In genomic region chr3:136835817-136836510, GRCh38 we compare ENCODE assay signal across 19 cellular contexts. TPM values are rescaled to one million over a fixed set of nuclear protein-coding genes. Genes with fewer than 3 reads are reported as not detected.
A peak's percentile ranks its signal among the peaks of the same experiment; 100 is the strongest.
DNase-seq lines count a peak whose midpoint lies in the region; ATAC-seq and TF ChIP-seq lines count a peak whose summit lies in the region.
"Had no signal": no experiment of that assay in that cellular context is flagged by ENCODE, and none has a peak within 500 bp of the region (broad histone marks: within the 10 kb centered on the region; RNA-seq: fewer than 3 reads in every experiment).

No MANE protein-coding gene starts in this region.

- H2BK120ac ChIP-seq in mesendoderm (ENCODE audit: low read depth, low read length), result no peak overlapping the region

- no peak overlapping the region for H2BK5ac ChIP-seq in mesendoderm (ENCODE audit: low read length)

- H3K27me3 ChIP-seq in CD8-positive, alpha-beta T cell (ENCODE audit: insufficient read depth, low read length), result no peaks in the 10 kb centered on the region
- H3K27me3 ChIP-seq in Karpas-422 (ENCODE audit: low read length) (no peaks in the 10 kb centered on the region), mesendoderm (ENCODE audit: insufficient read depth, low read length, poor library complexity) (no peaks in the 10 kb centered on the region)
- H3K27me3 ChIP-seq: BE2C, body of pancreas had no signal

- no peak overlapping the region for H3K4me3 ChIP-seq in CD8-positive, alpha-beta T cell (ENCODE audit: low read depth, low read length)
- H3K4me3 ChIP-seq in Karpas-422 (ENCODE audit: low read length) (no peak overlapping the region), mesendoderm (ENCODE audit: low read length) (no peak overlapping the region)
- H3K4me3 ChIP-seq: body of pancreas, coronary artery had no signal

- no peaks in the 10 kb centered on the region for H3K9me3 Mint-ChIP-seq in CD8-positive, alpha-beta T cell
- H3K9me3 Mint-ChIP-seq in chondrocyte (ENCODE audit: low read depth), result no peaks in the 10 kb centered on the region
- H3K9me3 Mint-ChIP-seq in WTC11, result peaks cover 9% of the 10 kb centered on the region
- H3K9me3 Mint-ChIP-seq: activated naive CD4-positive, alpha-beta T cell treated with anti-CD3 and anti-CD28 coated beads, Interleukin-2, amount 50 U/mL, for 72 hours; nephron had no signal

- no peaks in the 10 kb centered on the region for H3K4me1 ChIP-seq in CD8-positive, alpha-beta T cell (ENCODE audit: insufficient read depth, low read length)
- H3K4me1 ChIP-seq in Karpas-422 (ENCODE audit: low read length), result peaks cover 37% of the 10 kb centered on the region
- H3K4me1 ChIP-seq in mesendoderm (ENCODE audit: control insufficient read depth, low read depth, low read length), result peaks cover 11% of the 10 kb centered on the region

- H4K8ac ChIP-seq in mesendoderm (ENCODE audit: low read depth, low read length), result no peak overlapping the region

- peaks cover 16% of the 10 kb centered on the region; the same call in 1 of the 2 replicates for H4K20me1 ChIP-seq in Karpas-422 (ENCODE audit: insufficient read depth, low read depth, low read length)

- H2BK15ac ChIP-seq in mesendoderm (replicated peaks; ENCODE audit: low read depth), result no peak overlapping the region

- H3K27ac ChIP-seq in CD8-positive, alpha-beta T cell (ENCODE audit: low read depth, low read length), result no peak overlapping the region
- H3K27ac ChIP-seq in Karpas-422 (ENCODE audit: low read length) (peak overlapping the region; percentile 44; the same call in 1 of the 2 replicates), mesendoderm (ENCODE audit: low read depth, low read length) (no peak overlapping the region)
- H3K27ac ChIP-seq: body of pancreas, coronary artery had no signal

- H3K9ac ChIP-seq in Karpas-422 (ENCODE audit: low read length) (no peak overlapping the region), mesendoderm (ENCODE audit: low read length) (no peak overlapping the region)

- POLR2A ChIA-PET in CD8-positive, alpha-beta T cell (lab: Charles Lee), result no interaction called here
- POLR2A ChIA-PET in WTC11 (lab: Charles Lee), result no interaction called here

- H3K18ac ChIP-seq in mesendoderm (ENCODE audit: low read length), result peak overlapping the region; percentile 80

- H3K36me3 Mint-ChIP-seq in CD8-positive, alpha-beta T cell, result peaks cover 17% of the 10 kb centered on the region
- no peaks in the 10 kb centered on the region for H3K36me3 Mint-ChIP-seq in chondrocyte (ENCODE audit: low read depth)
- H3K36me3 Mint-ChIP-seq in WTC11, result peaks cover 5% of the 10 kb centered on the region

- H2AK5ac ChIP-seq in mesendoderm (ENCODE audit: low read length), result no peak overlapping the region

- no peaks in the 10 kb centered on the region for H3K9me2 ChIP-seq in Karpas-422 (replicated peaks; ENCODE audit: insufficient read depth, low read length)

- TF ChIP-seq CTCF in CD8-positive, alpha-beta T cell (IDR thresholded peaks at IDR 0.05), result no peak
- TF ChIP-seq CTCF in chondrocyte (IDR thresholded peaks at IDR 0.05) (no peak), WTC11 (IDR thresholded peaks at IDR 0.05) (no peak)

- intact Hi-C loops in CD8-positive, alpha-beta T cell (cut with DNase I, micrococcal nuclease), result no loop called here

- no peaks in the 10 kb centered on the region for H3K9me3 ChIP-seq in CD8-positive, alpha-beta T cell (ENCODE audit: low read length)
- H3K9me3 ChIP-seq in Karpas-422 (ENCODE audit: low read length), result no peaks in the 10 kb centered on the region
- H3K9me3 ChIP-seq: BE2C, body of pancreas had no signal

- H3K79me2 ChIP-seq in Karpas-422 (ENCODE audit: low read length), result peaks cover 83% of the 10 kb centered on the region
- H3K79me2 ChIP-seq in mesendoderm (ENCODE audit: control insufficient read depth, insufficient read depth, low read length), result peaks cover 3% of the 10 kb centered on the region

- CTCF ChIA-PET in CD8-positive, alpha-beta T cell (lab: Charles Lee), result no interaction called here
- CTCF ChIA-PET in WTC11 (lab: Charles Lee), result interaction anchor here (1.0 kb wide), 1 partner anchor 84 kb away, joined by 5 read pairs; the partner anchor contains the start of gene STAG1

- no peak overlapping the region for H3K4me3 Mint-ChIP-seq in CD8-positive, alpha-beta T cell
- H3K4me3 Mint-ChIP-seq in chondrocyte (ENCODE audit: unreplicated experiment), result no peak overlapping the region
- no peak overlapping the region for H3K4me3 Mint-ChIP-seq in WTC11
- H3K4me3 Mint-ChIP-seq: nephron had no signal

- H3K4me2 ChIP-seq in Karpas-422 (ENCODE audit: low read depth, low read length, poor library complexity, severe bottlenecking) (no peak overlapping the region), mesendoderm (ENCODE audit: low read length) (no peak overlapping the region)

- H3K36me3 ChIP-seq in CD8-positive, alpha-beta T cell (ENCODE audit: insufficient read depth, low read length), result no peaks in the 10 kb centered on the region
- peaks cover 12% of the 10 kb centered on the region for H3K36me3 ChIP-seq in Karpas-422 (ENCODE audit: insufficient read depth, low read length)
- no peaks in the 10 kb centered on the region for H3K36me3 ChIP-seq in mesendoderm (ENCODE audit: control insufficient read depth, insufficient read depth, low read length)

- H3K27ac Mint-ChIP-seq in CD8-positive, alpha-beta T cell, result peak overlapping the region; percentile 2
- H3K27ac Mint-ChIP-seq in chondrocyte (ENCODE audit: unreplicated experiment) (peak overlapping the region; percentile 8), WTC11 (no peak overlapping the region)
- H3K27ac Mint-ChIP-seq: activated naive CD4-positive, alpha-beta T cell treated with anti-CD3 and anti-CD28 coated beads, Interleukin-2, amount 50 U/mL, for 72 hours; nephron had no signal

- ATAC-seq in CD8-positive, alpha-beta T cell, result no peak
- ATAC-seq in WTC11, result no peak
- ATAC-seq: activated naive CD4-positive, alpha-beta T cell treated with anti-CD3 and anti-CD28 coated beads, Interleukin-2, amount 50 U/mL, for 72 hours; body of pancreas had no signal

- H3K4me1 Mint-ChIP-seq in CD8-positive, alpha-beta T cell (ENCODE audit: low read depth), result peaks cover 3% of the 10 kb centered on the region
- H3K4me1 Mint-ChIP-seq in chondrocyte (ENCODE audit: low read depth), result peaks cover 38% of the 10 kb centered on the region
- H3K4me1 Mint-ChIP-seq in WTC11, result peaks cover 21% of the 10 kb centered on the region
- H3K4me1 Mint-ChIP-seq: nephron had no signal

- no peak overlapping the region for H3K4ac ChIP-seq in mesendoderm (ENCODE audit: low read depth, low read length)

- 100% methylated on average over 1 of the region's 3 CpGs for WGBS in mesendoderm (ENCODE audit: extremely low coverage, insufficient coverage, low lambda C conversion rate)

- H2AFZ ChIP-seq in Karpas-422 (ENCODE audit: low read length), result no peak overlapping the region

- no peak for DNase-seq in CD8-positive, alpha-beta T cell
- no peak for DNase-seq in Karpas-422
- no peak for DNase-seq in chondrocyte (ENCODE audit: low spot score)
- no peak for DNase-seq in mesendoderm
- no peak for DNase-seq in SW480 (ENCODE audit: low spot score)
- DNase-seq in WTC11 (ENCODE audit: low spot score), result no peak
- no peak for DNase-seq in stimulated activated CD4-positive, alpha-beta T cell treated with anti-CD3 and anti-CD28 coated beads, Interleukin-4, amount 100 ng/mL, for 24 hours
- DNase-seq in inferior parietal cortex (ENCODE audit: extremely low spot score), result no peak
- DNase-seq: BE2C; body of pancreas; GDM1; islet precursor cell; Kasumi-1; NCI-H146; stimulated activated CD4-positive, alpha-beta T cell treated with anti-CD3 and anti-CD28 coated beads, Interleukin-2, amount 100 ng/mL, for 48 hours; SW 1271 had no signal

- peaks cover 9% of the 10 kb centered on the region for H3K27me3 Mint-ChIP-seq in CD8-positive, alpha-beta T cell (ENCODE audit: low read depth)
- no peaks in the 10 kb centered on the region for H3K27me3 Mint-ChIP-seq in chondrocyte (ENCODE audit: low read depth)
- H3K27me3 Mint-ChIP-seq in WTC11 (ENCODE audit: low read depth), result no peaks in the 10 kb centered on the region; the same call in 1 of the 2 replicates

- no peak overlapping the region for H3K56ac ChIP-seq in mesendoderm (ENCODE audit: low read length)

- peaks cover 8% of the 10 kb centered on the region for H3K79me1 ChIP-seq in mesendoderm (ENCODE audit: low read length)

- no peak overlapping the region for H4K5ac ChIP-seq in mesendoderm (ENCODE audit: low read length)

- H3K23ac ChIP-seq in mesendoderm (ENCODE audit: low read length), result no peak overlapping the region

TF ChIP-seq in WTC11, 78 proteins besides CTCF, POLR2A, EP300 and RAD21 (continues in another document):
- TF ChIP-seq IRF1 (CRISPR knock-in tag; IDR thresholded peaks at IDR 0.05) (no peak), USF1 (CRISPR knock-in tag; IDR thresholded peaks at IDR 0.05) (no peak), ZNF219 (CRISPR knock-in tag; IDR thresholded peaks at IDR 0.05; ENCODE audit: borderline replicate concordance) (no peak), ZNF138 (CRISPR knock-in tag; conservative IDR thresholded peaks at IDR 0.05) (no peak), ZNF423 (CRISPR knock-in tag; IDR thresholded peaks at IDR 0.05) (no peak), MAX (CRISPR knock-in tag; IDR thresholded peaks at IDR 0.05) (no peak)

RNA-seq across cellular contexts. Expression of gene SLC35G2, which starts 17.0 kb away (rescaled TPM):
- under 1 TPM in 1 of 2 experiments, not detected in 1; 0.24 TPM for total RNA-seq in CD8-positive, alpha-beta T cell
- total RNA-seq in Karpas-422 (2014; rRNA removed; shearing (Covaris generic); ENCODE audit: low replicate concordance), result 11.4 and 17.0 TPM in 2 replicates
- total RNA-seq in chondrocyte (2.8 to 3.9 TPM (median 3.8 TPM) in 3 replicates), WTC11 (2021) (3.3 to 3.6 TPM (median 3.6 TPM) in 3 replicates)
- polyA plus RNA-seq in mesendoderm (2013, experiment 1 of 2), result 2.9 TPM
- 3.4 TPM for polyA plus RNA-seq in mesendoderm (2013, experiment 2 of 2)

RNA-seq across cellular contexts. Expression of gene NCK1, which starts 26.0 kb away (rescaled TPM):
- 10 to 100 TPM; 54.8 to 68.7 TPM for total RNA-seq in CD8-positive, alpha-beta T cell
- 42.3 and 77.7 TPM in 2 replicates for total RNA-seq in Karpas-422 (2014; rRNA removed; shearing (Covaris generic); ENCODE audit: low replicate concordance)
- total RNA-seq in chondrocyte, result 29.3 to 38.1 TPM (median 30.8 TPM) in 3 replicates
- polyA plus RNA-seq in mesendoderm (2013, experiment 1 of 2), result 22.7 TPM
- polyA plus RNA-seq in mesendoderm (2013, experiment 2 of 2), result 23.2 TPM
- 24.4 to 31.6 TPM (median 28.9 TPM) in 3 replicates for total RNA-seq in WTC11 (2021)
